In genomic region chr22:37503850-37504249, GRCh38 we compare ENCODE assay signal across 1 cellular context.
TF ChIP-seq lines count a peak whose summit lies in the region.

No MANE protein-coding gene starts in this region.

TF ChIP-seq in HepG2, 621 proteins besides CTCF, POLR2A, EP300 and RAD21 (continues in another document):
- TF ChIP-seq SKI (IDR thresholded peaks at IDR 0.05; ENCODE audit: partially characterized antibody) (peak; percentile 14), ZNF383 (CRISPR knock-in tag; IDR thresholded peaks at IDR 0.05; ENCODE audit: borderline replicate concordance) (no peak), NR2F6 (IDR thresholded peaks at IDR 0.05) (no peak), NR2F6 (CRISPR knock-in tag; IDR thresholded peaks at IDR 0.05) (peak; percentile 55), HNF1B (CRISPR knock-in tag; IDR thresholded peaks at IDR 0.05) (peak; percentile 56), RARA (CRISPR knock-in tag; IDR thresholded peaks at IDR 0.05) (peak; percentile 62), ZNF607 (CRISPR knock-in tag; IDR thresholded peaks at IDR 0.05; ENCODE audit: borderline replicate concordance) (peak; percentile 62; the same call in 1 of the 2 replicates), KDM2A (CRISPR knock-in tag; IDR thresholded peaks at IDR 0.05; ENCODE audit: borderline replicate concordance, low read depth) (no peak), HOXA7 (CRISPR knock-in tag; IDR thresholded peaks at IDR 0.05) (no peak), ZNF782 (CRISPR knock-in tag; IDR thresholded peaks at IDR 0.05; ENCODE audit: borderline replicate concordance) (no peak), SALL1 (CRISPR knock-in tag; IDR thresholded peaks at IDR 0.05) (0 out of 2 replicates have a peak, but pooled peaks have one; percentile 17), TAF15 (IDR thresholded peaks at IDR 0.05; ENCODE audit: low read depth, low read length, poor library complexity, severe bottlenecking) (no peak), ZFP1 (CRISPR knock-in tag; IDR thresholded peaks at IDR 0.05) (no peak), SAP130 (CRISPR knock-in tag; IDR thresholded peaks at IDR 0.05; ENCODE audit: low read depth) (0 out of 2 replicates have a peak, but pooled peaks have one; percentile 23), AGO2 (optimal IDR thresholded peaks at IDR 0.05; ENCODE audit: low read depth, low read length) (peak; percentile 28), ZNF274 (CRISPR knock-in tag; IDR thresholded peaks at IDR 0.05) (no peak), ELK4 (CRISPR knock-in tag; IDR thresholded peaks at IDR 0.05; ENCODE audit: borderline replicate concordance) (no peak), YY1 (IDR thresholded peaks at IDR 0.05; ENCODE audit: insufficient read depth, insufficient replicate concordance, low read depth, low read length) (no peak), ZNF224 (CRISPR knock-in tag; IDR thresholded peaks at IDR 0.05) (0 out of 2 replicates have a peak, but pooled peaks have one; percentile 27), ZNF687 (CRISPR knock-in tag; IDR thresholded peaks at IDR 0.05) (peak; percentile 49; the same call in 1 of the 2 replicates), NFKBIZ (CRISPR knock-in tag; IDR thresholded peaks at IDR 0.05) (no peak), HOMEZ (CRISPR knock-in tag; IDR thresholded peaks at IDR 0.05; ENCODE audit: low read depth) (no peak), RXRA (CRISPR knock-in tag; IDR thresholded peaks at IDR 0.05) (peak; percentile 80), XBP1 (CRISPR knock-in tag; IDR thresholded peaks at IDR 0.05) (no peak), NR0B2 (CRISPR knock-in tag; IDR thresholded peaks at IDR 0.05) (no peak), NR2F1 (CRISPR knock-in tag; IDR thresholded peaks at IDR 0.05) (0 out of 4 replicates have a peak, but pooled peaks of 1 of the 2 experiments have one; percentile 14), NFATC3 (CRISPR knock-in tag; IDR thresholded peaks at IDR 0.05) (no peak), ATF3 (CRISPR knock-in tag; IDR thresholded peaks at IDR 0.05) (peak; percentile 49; the same call in 1 of the 2 replicates), MED1 (CRISPR knock-in tag; IDR thresholded peaks at IDR 0.05) (no peak), ZNF780A (CRISPR knock-in tag; IDR thresholded peaks at IDR 0.05) (no peak), ZGPAT (CRISPR knock-in tag; IDR thresholded peaks at IDR 0.05) (no peak), MYNN (CRISPR knock-in tag; IDR thresholded peaks at IDR 0.05; ENCODE audit: low read depth) (no peak), MEIS2 (CRISPR knock-in tag; IDR thresholded peaks at IDR 0.05) (no peak), AHR (CRISPR knock-in tag; IDR thresholded peaks at IDR 0.05) (0 out of 2 replicates have a peak, but pooled peaks have one; percentile 28), THRA (CRISPR knock-in tag; IDR thresholded peaks at IDR 0.05; ENCODE audit: borderline replicate concordance) (peak; percentile 84; the same call in 1 of the 2 replicates), RXRB (CRISPR knock-in tag; IDR thresholded peaks at IDR 0.05; ENCODE audit: borderline replicate concordance) (peak; percentile 73), SPEN (CRISPR knock-in tag; IDR thresholded peaks at IDR 0.05; ENCODE audit: low read depth) (no peak), ZNF513 (CRISPR knock-in tag; conservative IDR thresholded peaks at IDR 0.05) (no peak), NFAT5 (CRISPR knock-in tag; IDR thresholded peaks at IDR 0.05) (no peak), ZNF335 (CRISPR knock-in tag; IDR thresholded peaks at IDR 0.05) (no peak), ZNF572 (CRISPR knock-in tag; IDR thresholded peaks at IDR 0.05) (0 out of 2 replicates have a peak, but pooled peaks have one; percentile 17), FOSL2 (CRISPR knock-in tag; IDR thresholded peaks at IDR 0.05) (peak; percentile 89), ZNF546 (CRISPR knock-in tag; conservative IDR thresholded peaks at IDR 0.05) (no peak)
